In the genomic region with DNA sequence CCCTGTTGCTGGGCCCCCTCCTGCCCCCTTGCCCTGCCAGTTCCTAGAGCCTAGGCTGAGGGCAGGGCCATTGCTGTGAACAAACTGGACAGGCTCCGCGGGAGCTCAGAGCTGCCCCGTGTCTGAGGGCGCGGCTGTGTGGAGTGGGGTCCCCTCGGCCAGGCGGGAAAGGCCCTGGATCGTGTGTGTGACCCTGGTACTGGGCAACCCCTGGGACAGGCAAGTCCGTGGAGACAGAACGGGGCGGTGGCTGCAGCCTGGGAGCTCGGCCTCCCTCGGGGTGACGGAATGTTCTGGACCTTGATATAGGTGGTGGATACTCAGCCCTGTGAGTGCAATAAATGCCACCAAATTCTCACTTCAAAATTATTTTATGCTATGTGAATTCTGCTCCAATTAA, we compare ENCODE assay signal across 16 cellular contexts. TPM values are rescaled to one million over a fixed set of nuclear protein-coding genes. Genes with fewer than 3 reads are reported as not detected.
DNase-seq lines count a peak whose midpoint lies in the region; ATAC-seq and TF ChIP-seq lines count a peak whose summit lies in the region.
"Had no signal": no experiment of that assay in that cellular context is flagged by ENCODE, and none has a peak within 500 bp of the region (broad histone marks: within the 10 kb centered on the region; RNA-seq: fewer than 3 reads in every experiment).

No MANE protein-coding gene starts in this region.

- H3K4me3 Mint-ChIP-seq in CD8-positive, alpha-beta T cell, result peak overlapping the region; percentile 42
- H3K4me3 Mint-ChIP-seq in activated CD8-positive, alpha-beta T cell treated with anti-CD3 and anti-CD28 coated beads, Interleukin-2, amount 10 ng/mL, durations not matched to agents 7 days and 5 days, result peak overlapping the region; percentile 26

- H2AFZ ChIP-seq in PC-3 (ENCODE audit: low read length), result no peak overlapping the region

- no peaks in the 10 kb centered on the region for H3K79me2 ChIP-seq in PC-3 (ENCODE audit: low read length)

- no peaks in the 10 kb centered on the region for H3F3A ChIP-seq in PC-3 (ENCODE audit: low read length, unreplicated experiment)

- H3K9ac ChIP-seq in BLaER1 (peak overlapping the region; percentile 83), mucosa of rectum (ENCODE audit: low read depth in 1 of 2, low read length in 2 of 2) (peak overlapping the region; percentile 70 to 79), PC-3 (ENCODE audit: low read length) (no peak overlapping the region)

- no peaks in the 10 kb centered on the region for H3K9me3 ChIP-seq in BLaER1
- no peaks in the 10 kb centered on the region for H3K9me3 ChIP-seq in CD8-positive, alpha-beta T cell (ENCODE audit: low read length)
- no peaks in the 10 kb centered on the region for H3K9me3 ChIP-seq in mucosa of rectum (ENCODE audit: control insufficient read depth in 2 of 2, low read length in 2 of 2)
- H3K9me3 ChIP-seq in PC-3 (ENCODE audit: low read length), result no peaks in the 10 kb centered on the region
- H3K9me3 ChIP-seq: adrenal gland had no signal

- no peaks in the 10 kb centered on the region for H3K9me2 ChIP-seq in PC-3 (replicated peaks; ENCODE audit: low read length)

- no peaks in the 10 kb centered on the region for H3K27me3 Mint-ChIP-seq in CD8-positive, alpha-beta T cell (ENCODE audit: low read depth)
- no peaks in the 10 kb centered on the region for H3K27me3 Mint-ChIP-seq in activated CD8-positive, alpha-beta T cell treated with anti-CD3 and anti-CD28 coated beads, Interleukin-2, amount 10 ng/mL, durations not matched to agents 7 days and 5 days (ENCODE audit: low read depth)

- CTCF ChIA-PET in CD8-positive, alpha-beta T cell (lab: Charles Lee), result no interaction called here
- CTCF ChIA-PET in activated CD8-positive, alpha-beta T cell treated with anti-CD3 and anti-CD28 coated beads, Interleukin-2, amount 10 ng/mL, durations not matched to agents 7 days and 5 days (lab: Charles Lee), result no interaction called here
- CTCF ChIA-PET in PC-3 (lab: Charles Lee), result no interaction called here
- CTCF ChIA-PET in GM10248 (lab: Yijun Ruan, JAX), result no interaction called here

- no peak for DNase-seq in CD8-positive, alpha-beta T cell
- no peak for DNase-seq in activated CD8-positive, alpha-beta T cell treated with anti-CD3 and anti-CD28 coated beads, Interleukin-2, amount 10 ng/mL, durations not matched to agents 7 days and 5 days
- DNase-seq in PC-3 (no peak), NCI-H187 treated with DMSO at 0.1 percent for 48 hours (lab: John Stamatoyannopoulos, UW) (no peak), GM10248 (ENCODE audit: extremely low spot score) (no peak)
- DNase-seq: adrenal gland, C1 segment of cervical spinal cord, cerebellar nuclear complex, glutamatergic neuron, trophoblast cell had no signal

- no peak overlapping the region; the same call in 1 of the 2 replicates for H3K4me3 ChIP-seq in BLaER1
- no peak overlapping the region for H3K4me3 ChIP-seq in CD8-positive, alpha-beta T cell (ENCODE audit: low read depth, low read length)
- H3K4me3 ChIP-seq in mucosa of rectum (ENCODE audit: low read length in 2 of 2), result peak overlapping the region; percentile 28 to 58
- H3K4me3 ChIP-seq in PC-3 (ENCODE audit: low read length), result no peak overlapping the region
- H3K4me3 ChIP-seq: adrenal gland had no signal

- H3K27me3 ChIP-seq in BLaER1, result peaks cover 5% of the 10 kb centered on the region; the same call in 1 of the 2 replicates
- H3K27me3 ChIP-seq in CD8-positive, alpha-beta T cell (ENCODE audit: insufficient read depth, low read length), result no peaks in the 10 kb centered on the region
- no peaks in the 10 kb centered on the region for H3K27me3 ChIP-seq in mucosa of rectum (ENCODE audit: control insufficient read depth in 2 of 2, insufficient read depth in 2 of 2, low read length in 2 of 2)
- H3K27me3 ChIP-seq in PC-3 (ENCODE audit: low read length), result no peaks in the 10 kb centered on the region
- H3K27me3 ChIP-seq: adrenal gland had no signal

- H3K4me1 ChIP-seq in BLaER1, result peaks cover 62% of the 10 kb centered on the region
- peaks cover 29% of the 10 kb centered on the region for H3K4me1 ChIP-seq in CD8-positive, alpha-beta T cell (ENCODE audit: insufficient read depth, low read length)
- H3K4me1 ChIP-seq in mucosa of rectum (ENCODE audit: control insufficient read depth in 2 of 2, insufficient read depth in 2 of 2, low read length in 2 of 2), result peaks cover 29 to 36% of the 10 kb centered on the region in 2 donors
- no peaks in the 10 kb centered on the region for H3K4me1 ChIP-seq in PC-3 (ENCODE audit: insufficient read depth, low read length)
- H3K4me1 ChIP-seq: adrenal gland had no signal

- intact Hi-C loops in CD8-positive, alpha-beta T cell (cut with DNase I, micrococcal nuclease), result no loop called here
- intact Hi-C loops in PC-3 (cut with micrococcal nuclease), result no loop called here

- POLR2A ChIA-PET in CD8-positive, alpha-beta T cell (lab: Charles Lee), result no interaction called here
- POLR2A ChIA-PET in activated CD8-positive, alpha-beta T cell treated with anti-CD3 and anti-CD28 coated beads, Interleukin-2, amount 10 ng/mL, durations not matched to agents 7 days and 5 days (lab: Charles Lee), result no interaction called here
- POLR2A ChIA-PET in PC-3 (lab: Charles Lee; ENCODE audit: unreplicated experiment) (no interaction called here), GM10248 (lab: Yijun Ruan, JAX) (no interaction called here)

- H3K36me3 ChIP-seq in BLaER1, result no peaks in the 10 kb centered on the region
- H3K36me3 ChIP-seq in CD8-positive, alpha-beta T cell (ENCODE audit: insufficient read depth, low read length), result no peaks in the 10 kb centered on the region
- H3K36me3 ChIP-seq in mucosa of rectum (ENCODE audit: control insufficient read depth in 2 of 2, insufficient read depth in 2 of 2, low read length in 2 of 2), result no peaks in the 10 kb centered on the region
- no peaks in the 10 kb centered on the region for H3K36me3 ChIP-seq in PC-3 (ENCODE audit: low read depth, low read length)
- H3K36me3 ChIP-seq: adrenal gland had no signal

- peak overlapping the region; percentile 81 for H3K4me2 ChIP-seq in BLaER1
- no peak overlapping the region for H3K4me2 ChIP-seq in PC-3 (ENCODE audit: low read length)

- peak overlapping the region; percentile 93 for H3K27ac Mint-ChIP-seq in CD8-positive, alpha-beta T cell
- H3K27ac Mint-ChIP-seq in activated CD8-positive, alpha-beta T cell treated with anti-CD3 and anti-CD28 coated beads, Interleukin-2, amount 10 ng/mL, durations not matched to agents 7 days and 5 days, result peak overlapping the region; percentile 92

- no peaks in the 10 kb centered on the region for H3K9me3 Mint-ChIP-seq in CD8-positive, alpha-beta T cell
- H3K9me3 Mint-ChIP-seq in activated CD8-positive, alpha-beta T cell treated with anti-CD3 and anti-CD28 coated beads, Interleukin-2, amount 10 ng/mL, durations not matched to agents 7 days and 5 days (ENCODE audit: insufficient read depth), result no peaks in the 10 kb centered on the region

- H3K4me1 Mint-ChIP-seq in CD8-positive, alpha-beta T cell (ENCODE audit: low read depth), result peaks cover 11% of the 10 kb centered on the region
- H3K4me1 Mint-ChIP-seq in activated CD8-positive, alpha-beta T cell treated with anti-CD3 and anti-CD28 coated beads, Interleukin-2, amount 10 ng/mL, durations not matched to agents 7 days and 5 days (ENCODE audit: low read depth), result peaks cover 46% of the 10 kb centered on the region

- H4K20me1 ChIP-seq in BLaER1 (no peaks in the 10 kb centered on the region), PC-3 (ENCODE audit: low read length) (no peaks in the 10 kb centered on the region)

- H3K27ac ChIP-seq in BLaER1, result peak overlapping the region; percentile 97
- H3K27ac ChIP-seq in CD8-positive, alpha-beta T cell (ENCODE audit: low read depth, low read length), result peak overlapping the region; percentile 62
- peak overlapping the region; percentile 95 to 98 for H3K27ac ChIP-seq in mucosa of rectum (ENCODE audit: low read depth in 2 of 2, low read length in 2 of 2)
- H3K27ac ChIP-seq in PC-3 (ENCODE audit: low read length), result no peak overlapping the region
- H3K27ac ChIP-seq: adrenal gland had no signal

- no peak for TF ChIP-seq CTCF in CD8-positive, alpha-beta T cell (IDR thresholded peaks at IDR 0.05)
- TF ChIP-seq CTCF in PC-3 (conservative IDR thresholded peaks at IDR 0.05; ENCODE audit: low read depth, low read length), result no peak
- TF ChIP-seq CTCF in GM10248 (IDR thresholded peaks at IDR 0.05; ENCODE audit: control extremely low read depth, extremely low read depth, low read depth, missing control alignments), result no peak

- ATAC-seq in CD8-positive, alpha-beta T cell, result no peak
- ATAC-seq in activated CD8-positive, alpha-beta T cell treated with anti-CD3 and anti-CD28 coated beads, Interleukin-2, amount 10 ng/mL, durations not matched to agents 7 days and 5 days, result no peak
- ATAC-seq in PC-3 (no peak), GM19397 (IDR thresholded peaks at IDR 0.05; ENCODE audit: unreplicated experiment) (no peak)
- ATAC-seq: Right ventricle myocardium inferior had no signal

- BruUV-seq in PC-3 (replicated peaks; lab: Mats Ljungman, UMichigan), result no TSS peak

- no peaks in the 10 kb centered on the region for H3K36me3 Mint-ChIP-seq in CD8-positive, alpha-beta T cell
- no peaks in the 10 kb centered on the region for H3K36me3 Mint-ChIP-seq in activated CD8-positive, alpha-beta T cell treated with anti-CD3 and anti-CD28 coated beads, Interleukin-2, amount 10 ng/mL, durations not matched to agents 7 days and 5 days (ENCODE audit: low read depth)

RNA-seq across cellular contexts. Expression of a gene that starts 27.7 kb away (rescaled TPM):
- total RNA-seq in CD8-positive, alpha-beta T cell, result 10 to 100 TPM; 14.3 to 17.6 TPM
- total RNA-seq in activated CD8-positive, alpha-beta T cell treated with anti-CD3 and anti-CD28 coated beads, Interleukin-2, amount 10 ng/mL, durations not matched to agents 7 days and 5 days, result 10 to 100 TPM; 24.5 to 26.8 TPM
- total RNA-seq in PC-3 (2014; rRNA removed), result 61.7 and 78.0 TPM in 2 replicates

RNA-seq across cellular contexts. Expression of a gene that starts 30.0 kb away (rescaled TPM):
- not detected for total RNA-seq in CD8-positive, alpha-beta T cell
- total RNA-seq in activated CD8-positive, alpha-beta T cell treated with anti-CD3 and anti-CD28 coated beads, Interleukin-2, amount 10 ng/mL, durations not matched to agents 7 days and 5 days, result under 1 TPM; 0.63 to 0.90 TPM
- 0.36 and 0.46 TPM in 2 replicates for total RNA-seq in PC-3 (2014; rRNA removed)
- total RNA-seq: adrenal gland, G401, M059J had no signal

Comparison
In these comparisons a context has a peak if more than half of its experiments do, and no peak if none do; other contexts are left out.
1. H3K4me3 ChIP-seq: peak in mucosa of rectum (2 of 2); none in BLaER1 (single experiment), CD8-positive, alpha-beta T cell (single experiment) and PC-3 (single experiment).